ENCODE assay signal across 21 cellular contexts in genomic region chr21:38475519-38475918, GRCh38. TPM values are rescaled to one million over a fixed set of nuclear protein-coding genes. Genes with fewer than 3 reads are reported as not detected.
DNase-seq lines count a peak whose midpoint lies in the region; ATAC-seq and TF ChIP-seq lines count a peak whose summit lies in the region.
"Had no signal": no experiment of that assay in that cellular context is flagged by ENCODE, and none has a peak within 500 bp of the region (broad histone marks: within the 10 kb centered on the region; RNA-seq: fewer than 3 reads in every experiment).

No MANE protein-coding gene starts in this region.

- ATAC-seq in Right ventricle myocardium superior (ENCODE audit: poor library complexity) (no peak), upper lobe of right lung (no peak)
- ATAC-seq: A549; activated CD4-positive, alpha-beta T cell treated with anti-CD3 and anti-CD28 coated beads for 36 hours; activated CD8-positive, alpha-beta memory T cell treated with anti-CD3 and anti-CD28 coated beads, Interleukin-2, amount 10 ng/mL, durations not matched to agents 7 days and 5 days; Panc1 had no signal

- H3K9me3 Mint-ChIP-seq in dendritic cell treated with granulocyte-macrophage colony-stimulating factor and Interleukin-4, amounts not matched to agents 40 ng/mL and 50 ng/mL, for 4 days = no peaks in the 10 kb centered on the region
- H3K9me3 Mint-ChIP-seq in activated naive CD8-positive, alpha-beta T cell treated with anti-CD3 and anti-CD28 coated beads for 36 hours = peaks cover 3% of the 10 kb centered on the region
- H3K9me3 Mint-ChIP-seq: nephron had no signal

- H3K4me3 Mint-ChIP-seq in dendritic cell treated with granulocyte-macrophage colony-stimulating factor and Interleukin-4, amounts not matched to agents 40 ng/mL and 50 ng/mL, for 4 days = no peak overlapping the region
- H3K4me3 Mint-ChIP-seq in activated naive CD8-positive, alpha-beta T cell treated with anti-CD3 and anti-CD28 coated beads for 36 hours = no peak overlapping the region
- H3K4me3 Mint-ChIP-seq: activated CD4-positive, alpha-beta T cell treated with anti-CD3 and anti-CD28 coated beads for 36 hours; activated CD8-positive, alpha-beta memory T cell treated with anti-CD3 and anti-CD28 coated beads, Interleukin-2, amount 10 ng/mL, durations not matched to agents 7 days and 5 days; nephron had no signal

- H3K27ac ChIP-seq in left ventricle myocardium inferior (replicated peaks) (peak overlapping the region; percentile 80), muscle layer of duodenum (ENCODE audit: low read length) (peak overlapping the region; percentile 2), upper lobe of right lung (peak overlapping the region; percentile 58)
- H3K27ac ChIP-seq: A549 had no signal

- H3K27me3 ChIP-seq in left ventricle myocardium inferior (ENCODE audit: low read depth) = peaks cover 4% of the 10 kb centered on the region
- no peaks in the 10 kb centered on the region for H3K27me3 ChIP-seq in muscle layer of duodenum (ENCODE audit: low read depth, low read length)
- peaks cover 5% of the 10 kb centered on the region for H3K27me3 ChIP-seq in upper lobe of right lung

- peak overlapping the region; percentile 25 for H3K4me3 ChIP-seq in left ventricle myocardium inferior
- no peak overlapping the region for H3K4me3 ChIP-seq in muscle layer of duodenum (ENCODE audit: low read depth in 1 of 2, low read length in 2 of 2)
- no peak overlapping the region for H3K4me3 ChIP-seq in upper lobe of right lung
- H3K4me3 ChIP-seq: A549, HAP-1 had no signal

- peaks cover 93% of the 10 kb centered on the region for H3K4me1 Mint-ChIP-seq in dendritic cell treated with granulocyte-macrophage colony-stimulating factor and Interleukin-4, amounts not matched to agents 40 ng/mL and 50 ng/mL, for 4 days (ENCODE audit: low read depth)
- peaks cover 2% of the 10 kb centered on the region for H3K4me1 Mint-ChIP-seq in activated naive CD8-positive, alpha-beta T cell treated with anti-CD3 and anti-CD28 coated beads for 36 hours

- intact Hi-C loops in left ventricle myocardium inferior (cut with micrococcal nuclease) (no loop called here), Right ventricle myocardium superior (cut with DNase I) (no loop called here), upper lobe of right lung (cut with DNase I) (no loop called here)
- intact Hi-C loops in dendritic cell treated with granulocyte-macrophage colony-stimulating factor and Interleukin-4, amounts not matched to agents 40 ng/mL and 50 ng/mL, for 4 days (cut with micrococcal nuclease) = no loop called here

- H3K27ac Mint-ChIP-seq in dendritic cell treated with granulocyte-macrophage colony-stimulating factor and Interleukin-4, amounts not matched to agents 40 ng/mL and 50 ng/mL, for 4 days = peak overlapping the region; percentile 14
- no peak overlapping the region for H3K27ac Mint-ChIP-seq in activated naive CD8-positive, alpha-beta T cell treated with anti-CD3 and anti-CD28 coated beads for 36 hours
- H3K27ac Mint-ChIP-seq: activated CD4-positive, alpha-beta T cell treated with anti-CD3 and anti-CD28 coated beads for 36 hours; activated CD8-positive, alpha-beta memory T cell treated with anti-CD3 and anti-CD28 coated beads, Interleukin-2, amount 10 ng/mL, durations not matched to agents 7 days and 5 days had no signal

- TF ChIP-seq CTCF in left ventricle myocardium inferior (IDR thresholded peaks at IDR 0.05; ENCODE audit: borderline replicate concordance) = no peak
- TF ChIP-seq CTCF in upper lobe of right lung (IDR thresholded peaks at IDR 0.05) = no peak

- H3K36me3 Mint-ChIP-seq in dendritic cell treated with granulocyte-macrophage colony-stimulating factor and Interleukin-4, amounts not matched to agents 40 ng/mL and 50 ng/mL, for 4 days (ENCODE audit: low read depth) = no peaks in the 10 kb centered on the region
- H3K36me3 Mint-ChIP-seq in activated naive CD8-positive, alpha-beta T cell treated with anti-CD3 and anti-CD28 coated beads for 36 hours = no peaks in the 10 kb centered on the region
- H3K36me3 Mint-ChIP-seq: activated CD8-positive, alpha-beta memory T cell treated with anti-CD3 and anti-CD28 coated beads, Interleukin-2, amount 10 ng/mL, durations not matched to agents 7 days and 5 days had no signal

- H3K36me3 ChIP-seq in left ventricle myocardium inferior (no peaks in the 10 kb centered on the region), muscle layer of duodenum (ENCODE audit: control insufficient read depth in 1 of 2, insufficient read depth in 2 of 2, low read length in 2 of 2) (no peaks in the 10 kb centered on the region), upper lobe of right lung (no peaks in the 10 kb centered on the region)
- H3K36me3 ChIP-seq: HAP-1 had no signal

- H3K27me3 Mint-ChIP-seq in dendritic cell treated with granulocyte-macrophage colony-stimulating factor and Interleukin-4, amounts not matched to agents 40 ng/mL and 50 ng/mL, for 4 days = peaks cover 13% of the 10 kb centered on the region
- peaks cover 83% of the 10 kb centered on the region for H3K27me3 Mint-ChIP-seq in activated naive CD8-positive, alpha-beta T cell treated with anti-CD3 and anti-CD28 coated beads for 36 hours

- DNase-seq in left ventricle myocardium inferior (no peak), Right ventricle myocardium superior (no peak), upper lobe of right lung (no peak), kidney tubule cell (ENCODE audit: low spot score) (no peak), NCI-H1694 (lab: John Stamatoyannopoulos, UW) (no peak)
- DNase-seq in activated naive CD8-positive, alpha-beta T cell treated with anti-CD3 and anti-CD28 coated beads for 36 hours = no peak
- DNase-seq: activated CD4-positive, alpha-beta T cell treated with anti-CD3 and anti-CD28 coated beads for 36 hours; activated CD8-positive, alpha-beta memory T cell treated with anti-CD3 and anti-CD28 coated beads, Interleukin-2, amount 10 ng/mL, durations not matched to agents 7 days and 5 days; activated gamma-delta T cell treated with Interleukin-2 at 50 U/mL for 16 hours; MM.1S; NCI-H187; SK-N-SH; stimulated activated naive CD4-positive, alpha-beta T cell treated with Interleukin-2 at 50 U/mL for 16 hours; T1000 had no signal

- H3K9me3 ChIP-seq in left ventricle myocardium inferior (replicated peaks) (no peaks in the 10 kb centered on the region), muscle layer of duodenum (ENCODE audit: control insufficient read depth in 1 of 2, low read length in 2 of 2) (no peaks in the 10 kb centered on the region), upper lobe of right lung (no peaks in the 10 kb centered on the region)
- H3K9me3 ChIP-seq: A549, SK-N-SH had no signal

- peaks cover 93% of the 10 kb centered on the region for H3K4me1 ChIP-seq in left ventricle myocardium inferior
- no peaks in the 10 kb centered on the region for H3K4me1 ChIP-seq in muscle layer of duodenum (ENCODE audit: control insufficient read depth in 1 of 2, insufficient read depth in 2 of 2, low read length in 2 of 2)
- H3K4me1 ChIP-seq in upper lobe of right lung = peaks cover 6% of the 10 kb centered on the region
- H3K4me1 ChIP-seq: A549, HAP-1 had no signal

RNA-seq across cellular contexts. Expression of gene ERG, which starts 22.8 kb away (rescaled TPM):
- total RNA-seq in left ventricle myocardium inferior (17.3 TPM), Right ventricle myocardium superior (17.8 TPM), upper lobe of right lung (36.7 TPM)
- not detected for total RNA-seq in activated naive CD8-positive, alpha-beta T cell treated with anti-CD3 and anti-CD28 coated beads for 36 hours
- total RNA-seq: activated CD8-positive, alpha-beta memory T cell treated with anti-CD3 and anti-CD28 coated beads, Interleukin-2, amount 10 ng/mL, durations not matched to agents 7 days and 5 days; fibroblast of villous mesenchyme had no signal

Comparison
In these comparisons a context has a peak if more than half of its experiments do, and no peak if none do; other contexts are left out.
1. H3K27ac ChIP-seq: peak in every context shown above with its lines; median percentile 80 in left ventricle myocardium inferior; 58 in upper lobe of right lung; 2 in muscle layer of duodenum.
2. RNA of gene ERG, which starts 22.8 kb away (total RNA-seq): 36.7 TPM in upper lobe of right lung (single experiment), 17.8 TPM in Right ventricle myocardium superior (single experiment) and 17.3 TPM in left ventricle myocardium inferior (single experiment); not detected in activated naive CD8-positive, alpha-beta T cell treated with anti-CD3 and anti-CD28 coated beads for 36 hours; every median in the first group is over 10 times any median in the second.